Comparison of ENCODE assay signal across 16 cellular contexts in genomic region chr13:95456837-95457236, GRCh38.
DNase-seq lines count a peak whose midpoint lies in the region; ATAC-seq lines count a peak whose summit lies in the region.
"Had no signal": no experiment of that assay in that cellular context is flagged by ENCODE, and none has a peak within 500 bp of the region (broad histone marks: within the 10 kb centered on the region; RNA-seq: fewer than 3 reads in every experiment).

No MANE protein-coding gene starts in this region.

- peaks cover 2% of the 10 kb centered on the region for H3K36me3 Mint-ChIP-seq in T-helper 1 cell treated with Interleukin-12 subunit alpha and Interleukin-12 subunit beta and Interleukin-4 antibody, amounts not matched to agents 30 μg/mL and 1 μg/mL, for 36 hours (ENCODE audit: low read depth)
- H3K36me3 Mint-ChIP-seq in activated T-helper 17 cell treated with anti-CD3 and anti-CD28 coated beads, Interleukin-2, amount 50 U/mL, for 72 hours (ENCODE audit: low read depth), result no peaks in the 10 kb centered on the region
- H3K36me3 Mint-ChIP-seq in stimulated activated effector memory CD8-positive, alpha-beta T cell treated with anti-CD3 and anti-CD28 coated beads, Interleukin-12 subunit alpha, Interleukin-12 subunit beta, amount 100 ng/mL, for 72 hours, result no peaks in the 10 kb centered on the region

- no peak for DNase-seq in T-helper 1 cell
- DNase-seq in COLO668 (lab: John Stamatoyannopoulos, UW; ENCODE audit: unreplicated experiment), result no peak
- no peak for DNase-seq in stimulated activated effector memory CD8-positive, alpha-beta T cell treated with anti-CD3 and anti-CD28 coated beads, Interleukin-12 subunit alpha, Interleukin-12 subunit beta, amount 100 ng/mL, for 72 hours (ENCODE audit: low spot score in 2 of 2)
- DNase-seq: 8988T, foreskin keratinocyte, GOT3, NCI-H446, nephron progenitor cell, right lobe of liver, SHP77 had no signal

- H3K27ac Mint-ChIP-seq in T-helper 1 cell treated with Interleukin-12 subunit alpha and Interleukin-12 subunit beta and Interleukin-4 antibody, amounts not matched to agents 30 μg/mL and 1 μg/mL, for 36 hours, result no peak overlapping the region
- H3K27ac Mint-ChIP-seq in activated T-helper 17 cell treated with anti-CD3 and anti-CD28 coated beads, Interleukin-2, amount 50 U/mL, for 72 hours, result no peak overlapping the region
- no peak overlapping the region for H3K27ac Mint-ChIP-seq in stimulated activated effector memory CD8-positive, alpha-beta T cell treated with anti-CD3 and anti-CD28 coated beads, Interleukin-12 subunit alpha, Interleukin-12 subunit beta, amount 100 ng/mL, for 72 hours
- H3K27ac Mint-ChIP-seq: dendritic cell treated with granulocyte-macrophage colony-stimulating factor and Interleukin-4, amounts not matched to agents 40 ng/mL and 50 ng/mL, for 4 days; nephron progenitor cell had no signal

- ATAC-seq in GM19438 (IDR thresholded peaks at IDR 0.05; ENCODE audit: low read depth, unreplicated experiment), result peak; percentile 13
- ATAC-seq in HG03139 (IDR thresholded peaks at IDR 0.05; ENCODE audit: unreplicated experiment), result peak; percentile 14
- ATAC-seq in activated T-helper 17 cell treated with anti-CD3 and anti-CD28 coated beads, Interleukin-2, amount 50 U/mL, for 72 hours (replicated peaks), result no peak
- ATAC-seq in stimulated activated effector memory CD8-positive, alpha-beta T cell treated with anti-CD3 and anti-CD28 coated beads, Interleukin-12 subunit alpha, Interleukin-12 subunit beta, amount 100 ng/mL, for 72 hours, result no peak
- no peak for ATAC-seq in GM21576 (IDR thresholded peaks at IDR 0.05; ENCODE audit: unreplicated experiment)
- ATAC-seq: right lobe of liver had no signal

- H3K4me3 Mint-ChIP-seq in T-helper 1 cell treated with Interleukin-12 subunit alpha and Interleukin-12 subunit beta and Interleukin-4 antibody, amounts not matched to agents 30 μg/mL and 1 μg/mL, for 36 hours, result peak overlapping the region; percentile 42
- H3K4me3 Mint-ChIP-seq in activated T-helper 17 cell treated with anti-CD3 and anti-CD28 coated beads, Interleukin-2, amount 50 U/mL, for 72 hours, result peak overlapping the region; percentile 38
- no peak overlapping the region for H3K4me3 Mint-ChIP-seq in stimulated activated effector memory CD8-positive, alpha-beta T cell treated with anti-CD3 and anti-CD28 coated beads, Interleukin-12 subunit alpha, Interleukin-12 subunit beta, amount 100 ng/mL, for 72 hours
- H3K4me3 Mint-ChIP-seq: dendritic cell treated with granulocyte-macrophage colony-stimulating factor and Interleukin-4, amounts not matched to agents 40 ng/mL and 50 ng/mL, for 4 days; nephron progenitor cell had no signal

- H3K4me1 Mint-ChIP-seq in T-helper 1 cell treated with Interleukin-12 subunit alpha and Interleukin-12 subunit beta and Interleukin-4 antibody, amounts not matched to agents 30 μg/mL and 1 μg/mL, for 36 hours (ENCODE audit: low read depth), result peaks cover 8% of the 10 kb centered on the region
- H3K4me1 Mint-ChIP-seq in activated T-helper 17 cell treated with anti-CD3 and anti-CD28 coated beads, Interleukin-2, amount 50 U/mL, for 72 hours, result peaks cover 10% of the 10 kb centered on the region
- H3K4me1 Mint-ChIP-seq in stimulated activated effector memory CD8-positive, alpha-beta T cell treated with anti-CD3 and anti-CD28 coated beads, Interleukin-12 subunit alpha, Interleukin-12 subunit beta, amount 100 ng/mL, for 72 hours, result peaks cover 11% of the 10 kb centered on the region
- H3K4me1 Mint-ChIP-seq: nephron progenitor cell had no signal

- H3K27me3 Mint-ChIP-seq in T-helper 1 cell treated with Interleukin-12 subunit alpha and Interleukin-12 subunit beta and Interleukin-4 antibody, amounts not matched to agents 30 μg/mL and 1 μg/mL, for 36 hours (ENCODE audit: low read depth), result no peaks in the 10 kb centered on the region
- H3K27me3 Mint-ChIP-seq in activated T-helper 17 cell treated with anti-CD3 and anti-CD28 coated beads, Interleukin-2, amount 50 U/mL, for 72 hours, result peaks cover 3% of the 10 kb centered on the region

- H3K9me3 Mint-ChIP-seq in T-helper 1 cell treated with Interleukin-12 subunit alpha and Interleukin-12 subunit beta and Interleukin-4 antibody, amounts not matched to agents 30 μg/mL and 1 μg/mL, for 36 hours, result peaks cover 15% of the 10 kb centered on the region
- peaks cover 10% of the 10 kb centered on the region for H3K9me3 Mint-ChIP-seq in activated T-helper 17 cell treated with anti-CD3 and anti-CD28 coated beads, Interleukin-2, amount 50 U/mL, for 72 hours
- H3K9me3 Mint-ChIP-seq in stimulated activated effector memory CD8-positive, alpha-beta T cell treated with anti-CD3 and anti-CD28 coated beads, Interleukin-12 subunit alpha, Interleukin-12 subunit beta, amount 100 ng/mL, for 72 hours, result peaks cover 6% of the 10 kb centered on the region

Comparison
In these comparisons a context has a peak if more than half of its experiments do, and no peak if none do; other contexts are left out.
1. ATAC-seq: peak in GM19438 (single experiment) and HG03139 (single experiment); none in activated T-helper 17 cell treated with anti-CD3 and anti-CD28 coated beads, Interleukin-2, amount 50 U/mL, for 72 hours (single experiment), stimulated activated effector memory CD8-positive, alpha-beta T cell treated with anti-CD3 and anti-CD28 coated beads, Interleukin-12 subunit alpha, Interleukin-12 subunit beta, amount 100 ng/mL, for 72 hours (single experiment) and GM21576 (single experiment).